Comparison of ENCODE assay signal across 6 cellular contexts in genomic region chr4:77464100-77464499, GRCh38.
A peak's percentile ranks its signal among the peaks of the same experiment; 100 is the strongest.
DNase-seq lines count a peak whose midpoint lies in the region; TF ChIP-seq lines count a peak whose summit lies in the region.
"Not testable (repeated sequence)": the region's sequence is repeated elsewhere in the genome, so short reads cannot be mapped to it uniquely, and the experiment has no call there.

No MANE protein-coding gene starts in this region.

- H3T11ph ChIP-seq in H9 (ENCODE audit: low read length) = not testable (repeated sequence)

- H3K18ac ChIP-seq in H9 (ENCODE audit: insufficient read length, low read depth, low read length) = not testable (repeated sequence)

- TF ChIP-seq POLR2A in stomach (IDR thresholded peaks at IDR 0.05) = not testable (repeated sequence)

- H3K4ac ChIP-seq in H9 (ENCODE audit: low read depth, low read length) = not testable (repeated sequence)

- H3K36me3 Mint-ChIP-seq in H9 (ENCODE audit: insufficient read depth in 1 of 3, low read depth in 3 of 3); endodermal cell (ENCODE audit: low read depth): not testable (repeated sequence)

- H2AFZ ChIP-seq in H9 (ENCODE audit: low read length) = not testable (repeated sequence)

- not testable (repeated sequence) for TF ChIP-seq CTCF in H9 (conservative IDR thresholded peaks at IDR 0.05); WERI-Rb-1 (IDR thresholded peaks at IDR 0.05; ENCODE audit: low read depth, low read length); endodermal cell (conservative IDR thresholded peaks at IDR 0.05); stomach (IDR thresholded peaks at IDR 0.05)

- H2BK15ac ChIP-seq in H9 (ENCODE audit: low read depth, low read length) = not testable (repeated sequence)

- H3K27ac Mint-ChIP-seq in H9, endodermal cell: not testable (repeated sequence)

- H2BK120ac ChIP-seq in H9 (ENCODE audit: low read depth, low read length, poor library complexity, severe bottlenecking) = not testable (repeated sequence)

- not testable (repeated sequence) for H3K4me2 ChIP-seq in H9 (ENCODE audit: insufficient read depth, insufficient read length, low read length)

- H3K27me3 Mint-ChIP-seq in H9 (ENCODE audit: low read depth) = not testable (repeated sequence)
- peaks cover 14% of the 10 kb centered on the region for H3K27me3 Mint-ChIP-seq in endodermal cell (ENCODE audit: insufficient read depth)

- not testable (repeated sequence) for H3K27ac ChIP-seq in H9 (ENCODE audit: insufficient read length, low read depth, low read length); WERI-Rb-1; endodermal cell (ENCODE audit: low read depth, low read length); stomach

- not testable (repeated sequence) for H4K20me1 ChIP-seq in H9 (ENCODE audit: control insufficient read depth, insufficient read depth, insufficient read length)

- not testable (repeated sequence) for H3K4me1 ChIP-seq in H9 (ENCODE audit: insufficient read depth, low read length); endodermal cell (ENCODE audit: control insufficient read depth, insufficient read depth, low read length); stomach

- not testable (repeated sequence) for H4K5ac ChIP-seq in H9 (ENCODE audit: insufficient read length, low read depth, low read length)

- not testable (repeated sequence) for H4K8ac ChIP-seq in H9 (replicated peaks; ENCODE audit: insufficient read length, low read depth, low read length)

- H3K36me3 ChIP-seq in WERI-Rb-1; endodermal cell (ENCODE audit: control insufficient read depth, insufficient read depth, low read length); stomach: not testable (repeated sequence)

- intact Hi-C loops in stomach (cut with DNase I; ENCODE audit: low total_unique reads) = not testable (repeated sequence)

- not testable (repeated sequence) for H3K27me3 ChIP-seq in H9 (ENCODE audit: insufficient read depth, low read length); WERI-Rb-1 (ENCODE audit: insufficient read depth, low read depth, severe bottlenecking); endodermal cell (ENCODE audit: control insufficient read depth, insufficient read depth, low read length, poor library complexity, severe bottlenecking); stomach

- not testable (repeated sequence) for H3K14ac ChIP-seq in H9 (ENCODE audit: insufficient read depth, low read length)

- DNase-seq in DMS53 treated with DMSO at 0.1 percent for 48 hours (lab: John Stamatoyannopoulos, UW; ENCODE audit: unreplicated experiment) (peak; percentile 2), H9 (peak; percentile 45), NCI-H69 (lab: John Stamatoyannopoulos, UW) (peak; percentile 9), WERI-Rb-1 (peak; percentile 11), endodermal cell (peak; percentile 59), stomach (peak; percentile 27)

- not testable (repeated sequence) for H2AK5ac ChIP-seq in H9 (ENCODE audit: insufficient read length, low read length)

- not testable (repeated sequence) for H3K79me2 ChIP-seq in H9 (ENCODE audit: insufficient read depth, low read length)

- H3K4me1 Mint-ChIP-seq in H9, endodermal cell: not testable (repeated sequence)

- H4K91ac ChIP-seq in H9 (ENCODE audit: insufficient read length, low read depth, low read length) = not testable (repeated sequence)

- H3K4me3 Mint-ChIP-seq in H9, endodermal cell: not testable (repeated sequence)

- H3K9ac ChIP-seq in H9 (ENCODE audit: extremely low read depth, insufficient read length, low read length); endodermal cell (ENCODE audit: extremely low read depth, low read length, poor library complexity, severe bottlenecking): not testable (repeated sequence)

- not testable (repeated sequence) for H3K23me2 ChIP-seq in H9 (ENCODE audit: insufficient read length, low read depth, low read length, poor library complexity, severe bottlenecking)

- H3K23ac ChIP-seq in H9 (ENCODE audit: insufficient read length, low read depth, low read length) = not testable (repeated sequence)

- H3K9me3 ChIP-seq in H9 (ENCODE audit: control insufficient read depth, low read depth, low read length); WERI-Rb-1 (ENCODE audit: severe bottlenecking); endodermal cell (ENCODE audit: control insufficient read depth, low read length): not testable (repeated sequence)
- H3K9me3 ChIP-seq in stomach = peaks cover 0 to 15% (median 8%) of the 10 kb centered on the region in 4 donors

- not testable (repeated sequence) for H2BK5ac ChIP-seq in H9 (ENCODE audit: insufficient read length, low read length)

- no CpG with 5 or more reads among the region's 2 CpGs for WGBS in H9 (ENCODE audit: extremely low coverage, insufficient read length, low lambda C conversion rate)
- WGBS in endodermal cell (ENCODE audit: insufficient coverage in 1 of 2, insufficient read length in 1 of 2), 2 experiments = 81 to 100% methylated on average over 1 to 2 of the region's 2 CpGs
- 85 to 100% (median 91%) methylated on average over 1 to 2 of the region's 2 CpGs for WGBS in stomach, 5 donors

- TF ChIP-seq EP300 in stomach (IDR thresholded peaks at IDR 0.05) = not testable (repeated sequence)

- H2BK12ac ChIP-seq in H9 (ENCODE audit: insufficient read length, low read depth, low read length) = not testable (repeated sequence)

- H3K56ac ChIP-seq in H9 (ENCODE audit: insufficient read length, low read depth, low read length) = not testable (repeated sequence)

- H3K79me1 ChIP-seq in H9 (ENCODE audit: insufficient read depth, low read depth, low read length, poor library complexity, severe bottlenecking) = not testable (repeated sequence)

- H3K9me3 Mint-ChIP-seq in H9 (peaks cover 39 to 54% of the 10 kb centered on the region in 2 experiments), endodermal cell (peaks cover 44% of the 10 kb centered on the region)

- not testable (repeated sequence) for H3K4me3 ChIP-seq in WERI-Rb-1 (ENCODE audit: low read depth, low read length); endodermal cell (ENCODE audit: low read length); stomach

- H2BK20ac ChIP-seq in H9 (ENCODE audit: low read depth, low read length, poor library complexity, severe bottlenecking) = not testable (repeated sequence)

Comparison
In these comparisons a context has a peak if more than half of its experiments do, and no peak if none do; other contexts are left out.
1. DNase-seq: peak in every context shown above with its lines; median percentile 59 in endodermal cell; 45 in H9; 27 in stomach; 11 in WERI-Rb-1; 9 in NCI-H69; 2 in DMS53 treated with DMSO at 0.1 percent for 48 hours.